ENCODE assay signal across 12 cellular contexts in genomic region chr10:28304032-28304571, GRCh38. TPM values are rescaled to one million over a fixed set of nuclear protein-coding genes. Genes with fewer than 3 reads are reported as not detected.
DNase-seq lines count a peak whose midpoint lies in the region; ATAC-seq, FAIRE-seq and TF ChIP-seq lines count a peak whose summit lies in the region.
"Had no signal": no experiment of that assay in that cellular context is flagged by ENCODE, and none has a peak within 500 bp of the region (broad histone marks: within the 10 kb centered on the region; RNA-seq: fewer than 3 reads in every experiment).

No MANE protein-coding gene starts in this region.

- H3K27ac Mint-ChIP-seq in CD8-positive, alpha-beta T cell = peak overlapping the region; percentile 95
- H3K27ac Mint-ChIP-seq in astrocyte (ENCODE audit: unreplicated experiment) (no peak overlapping the region), nephron progenitor cell (no peak overlapping the region)

- CTCF ChIA-PET in CD8-positive, alpha-beta T cell (lab: Charles Lee) = interaction anchor here (0.7 to 14.1 kb wide), 8 partner anchors 23 to 89 kb away, joined by 5 to 244 read pairs (median 20); no protein-coding TSS in a partner anchor

- no peaks in the 10 kb centered on the region for H3K79me2 ChIP-seq in astrocyte (ENCODE audit: insufficient read depth, low read length)

- H3K9ac ChIP-seq in HUES6 (ENCODE audit: low read length) = no peak overlapping the region
- no peak overlapping the region for H3K9ac ChIP-seq in astrocyte (ENCODE audit: low read length)

- peaks cover 59% of the 10 kb centered on the region for H3K4me1 Mint-ChIP-seq in CD8-positive, alpha-beta T cell (ENCODE audit: low read depth)
- H3K4me1 Mint-ChIP-seq in astrocyte (ENCODE audit: low read depth, unreplicated experiment) = peaks cover 9% of the 10 kb centered on the region
- H3K4me1 Mint-ChIP-seq in nephron progenitor cell = peaks cover 26% of the 10 kb centered on the region

- peaks cover 4% of the 10 kb centered on the region for H3K36me3 Mint-ChIP-seq in CD8-positive, alpha-beta T cell
- H3K36me3 Mint-ChIP-seq in astrocyte (ENCODE audit: low read depth, unreplicated experiment) (peaks cover 2% of the 10 kb centered on the region), nephron progenitor cell (ENCODE audit: low read depth) (no peaks in the 10 kb centered on the region)

- H3K27ac ChIP-seq in CD8-positive, alpha-beta T cell (ENCODE audit: low read depth, low read length) = no peak overlapping the region
- no peak overlapping the region for H3K27ac ChIP-seq in HUES6 (ENCODE audit: low read depth, low read length)
- no peak overlapping the region for H3K27ac ChIP-seq in astrocyte (ENCODE audit: low read depth, low read length)

- H2AFZ ChIP-seq in astrocyte (ENCODE audit: low read depth, low read length) = no peak overlapping the region

- H3K4me1 ChIP-seq in CD8-positive, alpha-beta T cell (ENCODE audit: insufficient read depth, low read length) = peaks cover 36% of the 10 kb centered on the region
- peaks cover 9% of the 10 kb centered on the region for H3K4me1 ChIP-seq in HUES6 (ENCODE audit: control insufficient read depth, insufficient read depth, low read length)
- peaks cover 7% of the 10 kb centered on the region for H3K4me1 ChIP-seq in astrocyte (ENCODE audit: insufficient read depth, low read length)

- DNase-seq in CD8-positive, alpha-beta T cell = no peak
- DNase-seq in astrocyte (ENCODE audit: low read depth) (no peak), nephron progenitor cell (no peak), NCI-H446 treated with DMSO at 0.1 percent for 48 hours (lab: John Stamatoyannopoulos, UW) (no peak), GM10266 (ENCODE audit: extremely low spot score) (no peak)
- DNase-seq: activated CD8-positive, alpha-beta memory T cell treated with anti-CD3 and anti-CD28 coated beads, Interleukin-2, amount 50 U/mL, for 48 hours; esophagus squamous epithelium; NCI-H1092; stimulated activated CD4-positive, alpha-beta T cell treated with anti-CD3 and anti-CD28 coated beads, Interleukin-12 subunit alpha, Interleukin-12 subunit beta, amount 100 ng/mL, for 4 hours; T-helper 9 cell had no signal

- no peak for FAIRE-seq in astrocyte (lab: Jason Lieb, UNC)

- H3K4me3 ChIP-seq in CD8-positive, alpha-beta T cell (ENCODE audit: low read depth, low read length) = no peak overlapping the region
- H3K4me3 ChIP-seq in HUES6 (ENCODE audit: low read depth, low read length) (peak overlapping the region; percentile 79), astrocyte (ENCODE audit: insufficient read depth, low read depth, low read length) (no peak overlapping the region)

- H3K4me3 Mint-ChIP-seq in CD8-positive, alpha-beta T cell = peak overlapping the region; percentile 97
- H3K4me3 Mint-ChIP-seq in astrocyte (ENCODE audit: unreplicated experiment) (peak overlapping the region; percentile 90), nephron progenitor cell (peak overlapping the region; percentile 90)

- POLR2A ChIA-PET in CD8-positive, alpha-beta T cell (lab: Charles Lee) = interaction anchor here (0.6 to 4.0 kb wide), 5 partner anchors 22 to 63 kb away, joined by 3 to 39 read pairs (median 25); no protein-coding TSS in a partner anchor

- H4K20me1 ChIP-seq in astrocyte (ENCODE audit: insufficient read depth, low read length) = no peaks in the 10 kb centered on the region

- intact Hi-C loops in CD8-positive, alpha-beta T cell (cut with DNase I, micrococcal nuclease) = loop anchor here (5.0 to 10.0 kb wide), 5 partner anchors 52 to 1149 kb away; partner anchors contain the start of genes BAMBI (in 1 of the 2), MASTL (in 1 of the 2), RAB18 (in 1 of the 2) and YME1L1 (in 1 of the 2)

- H3K27me3 ChIP-seq in CD8-positive, alpha-beta T cell (ENCODE audit: insufficient read depth, low read length) = no peaks in the 10 kb centered on the region
- peaks cover 41% of the 10 kb centered on the region for H3K27me3 ChIP-seq in HUES6 (ENCODE audit: control insufficient read depth, insufficient read depth, low read length)
- H3K27me3 ChIP-seq in astrocyte (ENCODE audit: insufficient read depth, low read length) = peaks cover 41% of the 10 kb centered on the region

- H3K4me2 ChIP-seq in astrocyte (ENCODE audit: low read length) = no peak overlapping the region

- no peaks in the 10 kb centered on the region for H3K9me3 ChIP-seq in CD8-positive, alpha-beta T cell (ENCODE audit: low read length)
- no peaks in the 10 kb centered on the region for H3K9me3 ChIP-seq in HUES6 (ENCODE audit: control insufficient read depth, insufficient read depth, low read depth, low read length)
- H3K9me3 ChIP-seq in astrocyte (ENCODE audit: insufficient read depth, low read depth, low read length) = no peaks in the 10 kb centered on the region
- H3K9me3 ChIP-seq: esophagus squamous epithelium had no signal

- TF ChIP-seq CTCF in CD8-positive, alpha-beta T cell (IDR thresholded peaks at IDR 0.05) = no peak
- TF ChIP-seq CTCF in astrocyte (IDR thresholded peaks at IDR 0.05; ENCODE audit: insufficient read depth, low read depth, low read length) (no peak), nephron progenitor cell (IDR thresholded peaks at IDR 0.05) (no peak), GM10266 (IDR thresholded peaks at IDR 0.05; ENCODE audit: control insufficient read depth, insufficient read depth, low read depth, missing control alignments) (no peak)

- no peak for ATAC-seq in CD8-positive, alpha-beta T cell
- no peak for ATAC-seq in HG02885 (IDR thresholded peaks at IDR 0.05; ENCODE audit: poor library complexity, unreplicated experiment)

- H3K27me3 Mint-ChIP-seq in CD8-positive, alpha-beta T cell (ENCODE audit: low read depth) = no peaks in the 10 kb centered on the region
- H3K27me3 Mint-ChIP-seq in astrocyte (ENCODE audit: low read depth, unreplicated experiment) (peaks cover 28% of the 10 kb centered on the region), nephron progenitor cell (ENCODE audit: low read depth, poor library complexity) (peaks cover 61% of the 10 kb centered on the region)

- H3K36me3 ChIP-seq in CD8-positive, alpha-beta T cell (ENCODE audit: insufficient read depth, low read length) = no peaks in the 10 kb centered on the region
- H3K36me3 ChIP-seq in HUES6 (ENCODE audit: control insufficient read depth, insufficient read depth, low read length) (no peaks in the 10 kb centered on the region), astrocyte (ENCODE audit: insufficient read depth, low read length) (no peaks in the 10 kb centered on the region)
- H3K36me3 ChIP-seq: esophagus squamous epithelium had no signal

- no peaks in the 10 kb centered on the region for H3K9me3 Mint-ChIP-seq in CD8-positive, alpha-beta T cell
- H3K9me3 Mint-ChIP-seq in astrocyte (ENCODE audit: unreplicated experiment) (no peaks in the 10 kb centered on the region), nephron progenitor cell (no peaks in the 10 kb centered on the region)

RNA-seq across cellular contexts. Expression of gene MPP7, which starts 1.2 kb away (rescaled TPM):
- total RNA-seq in CD8-positive, alpha-beta T cell = 10 to 100 TPM; 22.5 to 23.1 TPM
- 6.9 and 7.1 TPM in 2 replicates for total RNA-seq in astrocyte
